15 cellular contexts compared by ENCODE assay signal in the genomic region with DNA sequence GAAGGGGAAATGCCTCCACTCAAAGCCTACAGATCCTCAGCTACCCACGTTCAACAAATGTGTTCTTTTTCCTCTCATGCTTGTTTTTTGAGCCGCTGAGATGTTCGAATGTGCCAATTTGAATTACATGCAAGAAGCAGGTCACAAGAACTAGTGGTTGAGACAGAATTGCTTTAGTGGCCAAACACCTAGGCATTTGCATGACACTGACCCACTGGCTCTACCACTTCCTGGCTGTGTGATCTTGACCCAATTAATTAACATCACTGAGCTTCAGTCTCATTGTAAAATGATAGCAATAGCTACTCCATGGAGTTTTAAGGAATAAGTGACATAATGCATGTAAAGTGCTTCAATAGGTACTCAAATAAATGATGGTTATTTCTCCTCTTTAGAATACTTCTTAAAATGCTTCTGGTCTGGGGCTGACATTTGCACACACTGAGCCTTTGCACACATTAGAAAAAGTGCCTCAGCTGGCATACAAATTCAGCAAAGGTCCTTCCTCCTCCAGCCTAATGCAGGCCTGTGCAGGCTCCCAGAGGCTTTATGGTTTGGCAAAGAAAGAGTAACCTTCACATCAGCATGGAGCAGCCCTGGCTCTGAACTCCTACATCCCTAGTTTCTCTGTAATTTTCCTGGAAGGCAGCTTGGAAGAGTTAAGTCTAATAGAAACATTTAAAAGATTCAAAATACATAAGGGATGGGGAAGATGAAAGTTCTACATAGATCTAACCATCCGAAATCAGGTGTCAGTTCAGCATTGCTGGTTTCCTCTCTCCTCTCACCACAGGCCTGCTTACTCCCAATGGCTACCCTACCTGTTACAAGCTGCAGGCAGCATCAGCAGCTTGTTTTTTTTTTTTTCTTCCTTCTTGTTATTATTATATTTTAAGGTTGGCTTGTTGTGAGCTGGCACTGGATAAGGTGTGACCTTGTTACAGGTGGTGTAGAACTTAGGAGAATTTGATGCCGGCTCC.
A peak's percentile ranks its signal among the peaks of the same experiment; 100 is the strongest.
DNase-seq lines count a peak whose midpoint lies in the region; ATAC-seq and TF ChIP-seq lines count a peak whose summit lies in the region.
"Had no signal": no experiment of that assay in that cellular context is flagged by ENCODE, and none has a peak within 500 bp of the region (broad histone marks: within the 10 kb centered on the region; RNA-seq: fewer than 3 reads in every experiment).

No MANE protein-coding gene starts in this region.

- no peaks in the 10 kb centered on the region for H3K36me3 Mint-ChIP-seq in neural progenitor cell
- H3K36me3 Mint-ChIP-seq in activated naive CD4-positive, alpha-beta T cell treated with anti-CD3 and anti-CD28 coated beads, Interleukin-2, amount 50 U/mL, for 72 hours, result no peaks in the 10 kb centered on the region
- H3K36me3 Mint-ChIP-seq: activated naive CD4-positive, alpha-beta T cell treated with anti-CD3 and anti-CD28 coated beads, Interleukin-2, amount 50 U/mL, for 24 hours had no signal

- no peak for TF ChIP-seq CTCF in PC-9 (conservative IDR thresholded peaks at IDR 0.05)
- no peak for TF ChIP-seq CTCF in hepatocyte (IDR thresholded peaks at IDR 0.05; ENCODE audit: poor library complexity)
- no peak for TF ChIP-seq CTCF in neural progenitor cell (IDR thresholded peaks at IDR 0.05)

- H3F3A ChIP-seq in PC-9 (ENCODE audit: insufficient read depth, low read depth), result no peaks in the 10 kb centered on the region
- no peaks in the 10 kb centered on the region for H3F3A ChIP-seq in neural progenitor cell (ENCODE audit: low read depth)

- 69% methylated on average over 5 of the region's 5 CpGs for WGBS in hepatocyte (ENCODE audit: low lambda C conversion rate, missing lambda C conversion rate)

- H3K4me3 Mint-ChIP-seq in neural progenitor cell, result no peak overlapping the region

- CTCF ChIA-PET in PC-9 (lab: Charles Lee), result no interaction called here

- peaks cover 6% of the 10 kb centered on the region for H3K4me1 Mint-ChIP-seq in neural progenitor cell

- H2AFZ ChIP-seq in PC-9 (no peak overlapping the region), hepatocyte (no peak overlapping the region), neural progenitor cell (replicated peaks) (peak overlapping the region; percentile 52)

- H3K9me2 ChIP-seq in PC-9 (ENCODE audit: insufficient read depth), result no peaks in the 10 kb centered on the region
- H3K9me2 ChIP-seq in hepatocyte (replicated peaks; ENCODE audit: insufficient read depth), result no peaks in the 10 kb centered on the region

- H3K79me2 ChIP-seq in PC-9 (ENCODE audit: low read depth) (no peaks in the 10 kb centered on the region), hepatocyte (no peaks in the 10 kb centered on the region), neural progenitor cell (ENCODE audit: low read depth) (no peaks in the 10 kb centered on the region)

- H3K27me3 ChIP-seq in PC-9 (ENCODE audit: insufficient read depth, low read depth) (no peaks in the 10 kb centered on the region), hepatocyte (no peaks in the 10 kb centered on the region), neural progenitor cell (peaks cover 17% of the 10 kb centered on the region)
- H3K27me3 ChIP-seq: gastroesophageal sphincter, Peyer's patch had no signal

- POLR2A ChIA-PET in PC-9 (lab: Charles Lee; ENCODE audit: unreplicated experiment), result no interaction called here

- DNase-seq in DMS53 (lab: John Stamatoyannopoulos, UW) (peak; percentile 52), DMS53 treated with DMSO at 0.1 percent for 48 hours (lab: John Stamatoyannopoulos, UW; ENCODE audit: unreplicated experiment) (no peak), PC-9 (no peak), hepatocyte (ENCODE audit: low spot score) (no peak), neural progenitor cell (ENCODE audit: low spot score) (no peak), H4 (ENCODE audit: low spot score) (no peak), mucosa of gallbladder (ENCODE audit: low spot score) (no peak)
- DNase-seq in activated naive CD4-positive, alpha-beta T cell treated with anti-CD3 and anti-CD28 coated beads, Interleukin-2, amount 50 U/mL, for 72 hours (ENCODE audit: low spot score in 2 of 2), result no peak
- DNase-seq: NCI-H187, NCI-H526 treated with DMSO at 0.1 percent for 48 hours had no signal

- H3K4me1 ChIP-seq in PC-9 (replicated peaks; ENCODE audit: insufficient read depth) (peaks cover 18% of the 10 kb centered on the region), hepatocyte (ENCODE audit: insufficient read depth) (no peaks in the 10 kb centered on the region), neural progenitor cell (peaks cover 6% of the 10 kb centered on the region)

- no peaks in the 10 kb centered on the region for H3K36me3 ChIP-seq in PC-9 (ENCODE audit: low read depth)
- no peaks in the 10 kb centered on the region for H3K36me3 ChIP-seq in hepatocyte (replicated peaks; ENCODE audit: insufficient read depth, low read depth)
- no peaks in the 10 kb centered on the region for H3K36me3 ChIP-seq in neural progenitor cell
- H3K36me3 ChIP-seq: gastroesophageal sphincter, Peyer's patch, WERI-Rb-1 had no signal

- H3K4me3 ChIP-seq in PC-9 (no peak overlapping the region), hepatocyte (no peak overlapping the region), neural progenitor cell (no peak overlapping the region)
- H3K4me3 ChIP-seq: Peyer's patch had no signal

- H3K27ac Mint-ChIP-seq in neural progenitor cell, result no peak overlapping the region
- no peak overlapping the region for H3K27ac Mint-ChIP-seq in activated naive CD4-positive, alpha-beta T cell treated with anti-CD3 and anti-CD28 coated beads, Interleukin-2, amount 50 U/mL, for 72 hours

- ATAC-seq in activated naive CD4-positive, alpha-beta T cell treated with anti-CD3 and anti-CD28 coated beads, Interleukin-2, amount 50 U/mL, for 72 hours, result no peak
- ATAC-seq: gastroesophageal sphincter had no signal

- peaks cover 5% of the 10 kb centered on the region for H3K27me3 Mint-ChIP-seq in neural progenitor cell (ENCODE audit: insufficient read depth, low read depth)

- no peak overlapping the region for H3K27ac ChIP-seq in PC-9
- H3K27ac ChIP-seq in hepatocyte, result no peak overlapping the region
- no peak overlapping the region for H3K27ac ChIP-seq in neural progenitor cell
- H3K27ac ChIP-seq: 22Rv1, gastroesophageal sphincter, Peyer's patch, WERI-Rb-1 had no signal

- H3K4me2 ChIP-seq in PC-9, result peak overlapping the region; percentile 61
- peak overlapping the region; percentile 60 for H3K4me2 ChIP-seq in hepatocyte
- peak overlapping the region; percentile 74 for H3K4me2 ChIP-seq in neural progenitor cell

- H3K9me3 Mint-ChIP-seq in neural progenitor cell, result no peaks in the 10 kb centered on the region
- no peaks in the 10 kb centered on the region for H3K9me3 Mint-ChIP-seq in activated naive CD4-positive, alpha-beta T cell treated with anti-CD3 and anti-CD28 coated beads, Interleukin-2, amount 50 U/mL, for 72 hours
- H3K9me3 Mint-ChIP-seq: activated naive CD4-positive, alpha-beta T cell treated with anti-CD3 and anti-CD28 coated beads, Interleukin-2, amount 50 U/mL, for 24 hours had no signal

- BruUV-seq in PC-9 (replicated peaks; lab: Mats Ljungman, UMichigan), result no TSS peak

- H3K9me3 ChIP-seq in PC-9 (ENCODE audit: insufficient read depth, low read depth), result no peaks in the 10 kb centered on the region
- no peaks in the 10 kb centered on the region for H3K9me3 ChIP-seq in hepatocyte (ENCODE audit: low read depth)
- no peaks in the 10 kb centered on the region for H3K9me3 ChIP-seq in neural progenitor cell (ENCODE audit: low read depth)
- H3K9me3 ChIP-seq: gastroesophageal sphincter, Peyer's patch had no signal

- H4K20me1 ChIP-seq in PC-9 (ENCODE audit: insufficient read depth), result no peaks in the 10 kb centered on the region
- H4K20me1 ChIP-seq in hepatocyte (ENCODE audit: insufficient read depth, poor library complexity, severe bottlenecking), result no peaks in the 10 kb centered on the region
- no peaks in the 10 kb centered on the region for H4K20me1 ChIP-seq in neural progenitor cell (ENCODE audit: low read depth)

- intact Hi-C loops in PC-9 (cut with micrococcal nuclease; ENCODE audit: unreplicated experiment), result no loop called here

- no peak overlapping the region for H3K9ac ChIP-seq in neural progenitor cell
